In the genomic region with DNA sequence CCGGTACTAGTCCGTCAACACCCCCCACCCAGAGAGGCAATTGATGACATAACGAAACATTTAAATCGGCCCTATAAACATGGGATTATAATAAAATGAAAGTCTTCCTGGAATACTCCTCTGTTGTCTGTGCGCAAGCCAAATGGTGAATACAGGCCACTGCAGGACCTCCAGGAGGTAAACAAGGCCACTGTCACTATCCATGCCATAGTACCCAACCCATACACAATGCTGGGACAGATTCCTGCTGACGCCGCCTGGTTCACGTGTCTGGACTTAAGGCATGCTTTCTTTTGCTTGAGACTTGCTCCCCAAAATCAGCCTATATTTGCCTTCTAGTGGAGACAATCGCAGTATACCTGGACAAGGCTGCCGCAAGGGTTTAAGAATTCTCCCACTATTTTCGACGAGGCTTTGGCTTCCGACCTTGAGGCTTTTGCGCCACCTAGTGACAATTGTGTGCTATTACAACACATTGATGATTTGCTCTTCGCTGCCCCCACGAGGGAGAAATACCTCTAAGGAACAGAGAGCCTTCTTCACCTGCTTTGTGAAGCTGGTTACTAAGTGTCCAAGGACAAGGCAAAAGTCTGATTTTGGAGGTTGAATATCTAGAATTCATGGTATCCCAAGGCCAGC, we compare ENCODE assay signal across 8 cellular contexts.
DNase-seq lines count a peak whose midpoint lies in the region; ATAC-seq, FAIRE-seq and TF ChIP-seq lines count a peak whose summit lies in the region.
"Not testable (repeated sequence)": the region's sequence is repeated elsewhere in the genome, so short reads cannot be mapped to it uniquely, and the experiment has no call there.

No MANE protein-coding gene starts in this region.

- not testable (repeated sequence) for TF ChIP-seq POLR2A in A549 (IDR thresholded peaks at IDR 0.05; ENCODE audit: low read length); body of pancreas (IDR thresholded peaks at IDR 0.05)

- H3K27me3 Mint-ChIP-seq in WTC11 (ENCODE audit: low read depth); memory B cell: not testable (repeated sequence)

- H3K4me1 Mint-ChIP-seq in WTC11, memory B cell: not testable (repeated sequence)

- not testable (repeated sequence) for H3K36me3 Mint-ChIP-seq in WTC11, memory B cell

- not testable (repeated sequence) for H3K27ac Mint-ChIP-seq in WTC11, memory B cell

- FAIRE-seq in A549 (lab: Jason Lieb, UNC) (peak; percentile 91), GM18507 (lab: Jason Lieb, UNC) (peak; percentile 85)

- not testable (repeated sequence) for TF ChIP-seq EP300 in A549 (IDR thresholded peaks at IDR 0.05)

- WGBS in A549 (ENCODE audit: missing lambda C conversion rate), result no CpG with 5 or more reads among the region's 16 CpGs
- no CpG with 5 or more reads among the region's 16 CpGs for WGBS in body of pancreas, 2 donors

- not testable (repeated sequence) for H3K27me3 ChIP-seq in body of pancreas

- not testable (repeated sequence) for H3K4me3 ChIP-seq in A549, body of pancreas

- H3K4me1 ChIP-seq in A549, body of pancreas: not testable (repeated sequence)

- intact Hi-C loops in body of pancreas (cut with DNase I), result not testable (repeated sequence)

- not testable (repeated sequence) for H3K4me2 ChIP-seq in A549

- ATAC-seq in A549 (peak; percentile 64 to 70; a peak in 5 of 6 replicates), GM21423 (IDR thresholded peaks at IDR 0.05; ENCODE audit: unreplicated experiment) (peak; percentile 66), HG02798 (IDR thresholded peaks at IDR 0.05; ENCODE audit: poor library complexity, unreplicated experiment) (peak; percentile 65), HG03432 (IDR thresholded peaks at IDR 0.05; ENCODE audit: unreplicated experiment) (peak; percentile 60), WTC11 (peak; percentile 80), body of pancreas (peak; percentile 59), memory B cell (ENCODE audit: low read depth) (peak; percentile 34)

- H3K9me3 Mint-ChIP-seq in WTC11, memory B cell: not testable (repeated sequence)

- not testable (repeated sequence) for H3K36me3 ChIP-seq in body of pancreas (replicated peaks in 1 of 2; ENCODE audit: insufficient read depth in 1 of 2, low read depth in 2 of 2)

- TF ChIP-seq RAD21 in A549 (conservative IDR thresholded peaks at IDR 0.05 in 1 of 2, IDR thresholded peaks at IDR 0.05 in 1 of 2), result not testable (repeated sequence)

- CTCF ChIA-PET in A549 (lab: Yijun Ruan, JAX); WTC11 (lab: Charles Lee): not testable (repeated sequence)

- POLR2A ChIA-PET in A549 (lab: Yijun Ruan, JAX); WTC11 (lab: Charles Lee): not testable (repeated sequence)

- H3K4me3 Mint-ChIP-seq in WTC11, memory B cell: not testable (repeated sequence)

- not testable (repeated sequence) for TF ChIP-seq CTCF in A549 (IDR thresholded peaks at IDR 0.05); WTC11 (IDR thresholded peaks at IDR 0.05); body of pancreas (IDR thresholded peaks at IDR 0.05)

- H3K27ac ChIP-seq in A549, body of pancreas: not testable (repeated sequence)

- DNase-seq in A549 (ENCODE audit: low read depth in 1 of 2, low spot score in 1 of 2); GM18507 (ENCODE audit: extremely low spot score, insufficient read length, low read depth); WTC11 (ENCODE audit: low spot score); body of pancreas; memory B cell (ENCODE audit: low spot score in 2 of 2): not testable (repeated sequence)

- not testable (repeated sequence) for H3K9me3 ChIP-seq in A549, body of pancreas
